ENCODE assay signal across 8 cellular contexts in the genomic region with DNA sequence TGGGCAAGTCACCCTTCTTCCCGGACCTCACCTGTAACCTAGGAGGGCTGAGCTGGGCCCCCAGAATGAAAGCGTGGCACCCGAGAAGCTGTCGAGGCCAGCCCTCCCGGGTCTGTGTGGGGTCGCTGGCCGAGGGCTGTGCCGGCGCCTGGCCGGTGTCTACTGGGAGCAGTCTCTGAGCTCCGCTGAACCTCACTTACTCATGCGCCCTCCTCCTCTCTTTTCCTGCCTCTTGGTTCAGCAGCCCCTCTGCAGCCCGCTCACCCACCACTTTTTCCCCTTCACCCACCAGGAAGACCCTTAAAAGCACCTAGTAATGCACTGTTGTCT. TPM values are rescaled to one million over a fixed set of nuclear protein-coding genes. Genes with fewer than 3 reads are reported as not detected.
DNase-seq lines count a peak whose midpoint lies in the region; ATAC-seq and TF ChIP-seq lines count a peak whose summit lies in the region.

No MANE protein-coding gene starts in this region.

- H2BK5ac ChIP-seq in IMR-90 (ENCODE audit: low read depth, low read length, poor library complexity, severe bottlenecking) = no peak overlapping the region

- no peak overlapping the region for H4K91ac ChIP-seq in IMR-90 (ENCODE audit: insufficient read depth, low read depth, low read length)

- H3K9me1 ChIP-seq in IMR-90 (ENCODE audit: insufficient read depth, low read length) = no peaks in the 10 kb centered on the region

- H2AFZ ChIP-seq in IMR-90 (replicated peaks; ENCODE audit: low read length, poor library complexity) = peak overlapping the region; percentile 99

- H3K14ac ChIP-seq in IMR-90 (replicated peaks; ENCODE audit: low read depth, low read length) = peak overlapping the region; percentile 4; the same call in 1 of the 2 replicates

- peak overlapping the region; percentile 76 for H2AK9ac ChIP-seq in IMR-90 (replicated peaks; ENCODE audit: low read depth, low read length, poor library complexity)

- dilution Hi-C loops in IMR-90 (cut with HindIII; ENCODE audit: low sequenced_read_pairs, unreplicated experiment) = no loop called here

- H3K36me3 ChIP-seq in IMR-90 (ENCODE audit: control insufficient read depth, insufficient read depth, low read length) (no peaks in the 10 kb centered on the region), breast epithelium (no peaks in the 10 kb centered on the region), lower lobe of right lung (no peaks in the 10 kb centered on the region), upper lobe of right lung (no peaks in the 10 kb centered on the region)

- no peaks in the 10 kb centered on the region for H3K9me3 ChIP-seq in IMR-90 (ENCODE audit: control insufficient read depth, insufficient read depth, low read length)
- H3K9me3 ChIP-seq in breast epithelium = no peaks in the 10 kb centered on the region
- no peaks in the 10 kb centered on the region for H3K9me3 ChIP-seq in lower lobe of right lung
- H3K9me3 ChIP-seq in upper lobe of right lung = no peaks in the 10 kb centered on the region

- no peaks in the 10 kb centered on the region for H4K20me1 ChIP-seq in IMR-90 (ENCODE audit: insufficient read depth, low read length)

- peak overlapping the region; percentile 1 to 44; a peak in 2 of 4 replicates for H4K8ac ChIP-seq in IMR-90 (ENCODE audit: low read depth in 2 of 2, low read length in 2 of 2)

- ATAC-seq in IMR-90 (ENCODE audit: low read depth) (peak; percentile 13), lower lobe of right lung (peak; percentile 52 to 54), upper lobe of right lung (peak; percentile 23), HG03378 (IDR thresholded peaks at IDR 0.05; ENCODE audit: unreplicated experiment) (no peak)

- H3K4me1 Mint-ChIP-seq in activated naive CD4-positive, alpha-beta T cell treated with anti-CD3 and anti-CD28 coated beads for 36 hours (ENCODE audit: low read depth) = peaks cover 20% of the 10 kb centered on the region

- H2BK20ac ChIP-seq in IMR-90 (ENCODE audit: low read depth, low read length) = no peak overlapping the region

- H3K4ac ChIP-seq in IMR-90 (ENCODE audit: low read depth, low read length) = peak overlapping the region; percentile 29; the same call in 1 of the 2 replicates

- TF ChIP-seq RAD21 in IMR-90 (IDR thresholded peaks at IDR 0.05; ENCODE audit: low read length) = no peak

- H3K36me3 Mint-ChIP-seq in activated naive CD4-positive, alpha-beta T cell treated with anti-CD3 and anti-CD28 coated beads for 36 hours (ENCODE audit: low read depth) = no peaks in the 10 kb centered on the region

- H3K4me3 Mint-ChIP-seq in activated naive CD4-positive, alpha-beta T cell treated with anti-CD3 and anti-CD28 coated beads for 36 hours = peak overlapping the region; percentile 75

- H3K56ac ChIP-seq in IMR-90 (ENCODE audit: extremely low read depth, insufficient read depth, low read length) = no peak overlapping the region

- peak overlapping the region; percentile 72; the same call in 1 of the 2 replicates for H3K23ac ChIP-seq in IMR-90 (ENCODE audit: low read depth, low read length)

- no peak overlapping the region for H2BK15ac ChIP-seq in IMR-90 (ENCODE audit: low read depth, low read length)

- no peak for TF ChIP-seq POLR2A in IMR-90 (IDR thresholded peaks at IDR 0.05; ENCODE audit: low read depth, low read length)
- no peak for TF ChIP-seq POLR2A in breast epithelium (IDR thresholded peaks at IDR 0.05)

- no peak overlapping the region for H2BK120ac ChIP-seq in IMR-90 (ENCODE audit: low read depth, low read length)

- H3K4me2 ChIP-seq in IMR-90 (ENCODE audit: low read depth, low read length) = peak overlapping the region; percentile 81

- H3K18ac ChIP-seq in IMR-90 (ENCODE audit: low read depth, low read length) = no peak overlapping the region

- BruUV-seq in IMR-90 (replicated peaks; lab: Mats Ljungman, UMichigan) = no TSS peak

- in situ Hi-C loops in IMR-90 (cut with MboI; ENCODE audit: low sequenced_read_pairs) = no loop called here

- H4K5ac ChIP-seq in IMR-90 (ENCODE audit: low read depth, low read length) = no peak overlapping the region

- TF ChIP-seq CTCF in IMR-90 (conservative IDR thresholded peaks at IDR 0.05; ENCODE audit: low read depth, low read length) (no peak), breast epithelium (IDR thresholded peaks at IDR 0.05) (no peak), lower lobe of right lung (IDR thresholded peaks at IDR 0.05) (no peak), upper lobe of right lung (IDR thresholded peaks at IDR 0.05) (no peak)

- H3K27ac Mint-ChIP-seq in activated naive CD4-positive, alpha-beta T cell treated with anti-CD3 and anti-CD28 coated beads for 36 hours = no peak overlapping the region

- intact Hi-C loops in activated naive CD4-positive, alpha-beta T cell treated with anti-CD3 and anti-CD28 coated beads for 36 hours (cut with micrococcal nuclease) = loop anchor here (1.0 to 5.0 kb wide), 3 partner anchors 33 to 70 kb away; a partner anchor contains a TSS
- intact Hi-C loops in IMR-90 (cut with micrococcal nuclease) (loop anchor here (10.0 kb wide), 1 partner anchor 197 kb away; no protein-coding TSS in a partner anchor), breast epithelium (cut with DNase I; ENCODE audit: low total_unique reads) (no loop called here), lower lobe of right lung (cut with DNase I) (no loop called here), upper lobe of right lung (cut with DNase I) (no loop called here)

- WGBS in IMR-90 (ENCODE audit: extremely low coverage in 2 of 2, insufficient read length in 1 of 2), 2 experiments = no CpG with 5 or more reads among the region's 13 CpGs

- no peaks in the 10 kb centered on the region for H3K27me3 Mint-ChIP-seq in activated naive CD4-positive, alpha-beta T cell treated with anti-CD3 and anti-CD28 coated beads for 36 hours (ENCODE audit: low read depth)

- H3K4me1 ChIP-seq in IMR-90 (ENCODE audit: control insufficient read depth, insufficient read depth, low read length) (no peaks in the 10 kb centered on the region), breast epithelium (no peaks in the 10 kb centered on the region), lower lobe of right lung (peaks cover 11% of the 10 kb centered on the region), upper lobe of right lung (peaks cover 5% of the 10 kb centered on the region)

- peak overlapping the region; percentile 32 for H3K9ac ChIP-seq in IMR-90 (ENCODE audit: low read depth, low read length)

- no peak overlapping the region for H2AK5ac ChIP-seq in IMR-90 (ENCODE audit: low read depth, low read length)

- CTCF ChIA-PET in activated naive CD4-positive, alpha-beta T cell treated with anti-CD3 and anti-CD28 coated beads for 36 hours (lab: Charles Lee) = no interaction called here
- CTCF ChIA-PET in IMR-90 (lab: Yijun Ruan, JAX) = no interaction called here

- H3K79me1 ChIP-seq in IMR-90 (ENCODE audit: low read depth in 1 of 2, low read length in 2 of 2) = no peaks in the 10 kb centered on the region

- DNase-seq in activated naive CD4-positive, alpha-beta T cell treated with anti-CD3 and anti-CD28 coated beads for 36 hours = no peak
- no peak for DNase-seq in activated naive CD4-positive, alpha-beta T cell treated with anti-CD3 and anti-CD28 coated beads, Interleukin-2, amount 50 U/mL, for 16 hours
- DNase-seq in IMR-90 = no peak
- DNase-seq in breast epithelium (ENCODE audit: low spot score in 2 of 2) = no peak
- no peak for DNase-seq in lower lobe of right lung
- DNase-seq in upper lobe of right lung = no peak
- DNase-seq in NCI-H446 (lab: John Stamatoyannopoulos, UW) = no peak

- H3K27ac ChIP-seq in IMR-90 (ENCODE audit: insufficient read depth, low read length) (no peak overlapping the region; the same call in 1 of the 2 replicates), breast epithelium (peak overlapping the region; percentile 70 to 75), lower lobe of right lung (peak overlapping the region; percentile 19), upper lobe of right lung (peak overlapping the region; percentile 65)

- peak overlapping the region; percentile 67 for H3K4me3 ChIP-seq in IMR-90 (ENCODE audit: insufficient read depth, low read depth, low read length)
- peak overlapping the region; percentile 73 to 91 (median 84) for H3K4me3 ChIP-seq in breast epithelium
- H3K4me3 ChIP-seq in lower lobe of right lung = peak overlapping the region; percentile 94
- peak overlapping the region; percentile 86 for H3K4me3 ChIP-seq in upper lobe of right lung

- POLR2A ChIA-PET in IMR-90 (lab: Charles Lee; ENCODE audit: unreplicated experiment) = no interaction called here

- H3K27me3 ChIP-seq in IMR-90 (ENCODE audit: control insufficient read depth, insufficient read depth, low read length) (no peaks in the 10 kb centered on the region), breast epithelium (no peaks in the 10 kb centered on the region), lower lobe of right lung (ENCODE audit: low read depth) (no peaks in the 10 kb centered on the region), upper lobe of right lung (no peaks in the 10 kb centered on the region)

- no peaks in the 10 kb centered on the region for H3K9me3 Mint-ChIP-seq in activated naive CD4-positive, alpha-beta T cell treated with anti-CD3 and anti-CD28 coated beads for 36 hours

TF ChIP-seq in IMR-90, 13 proteins besides CTCF, POLR2A, EP300 and RAD21 (continues in another document):
- TF ChIP-seq BHLHE40 (IDR thresholded peaks at IDR 0.05; ENCODE audit: low read depth, low read length) = no peak

RNA-seq across cellular contexts. Expression of a gene that starts 0.4 kb away (rescaled TPM):
- total RNA-seq in activated naive CD4-positive, alpha-beta T cell treated with anti-CD3 and anti-CD28 coated beads for 36 hours = 1 to 10 TPM; 3.4 to 3.6 TPM
- total RNA-seq in IMR-90 (2012; rRNA removed) = 3.9 and 5.6 TPM in 2 replicates
- 2.7 and 3.8 TPM in 2 replicates for polyA plus RNA-seq in IMR-90 (2012; rRNA removed)
- 1.8 and 4.0 TPM in 2 replicates for polyA plus RNA-seq in IMR-90 (2012; cell fraction: cytosol; rRNA removed)
- 0.62 and 2.6 TPM in 2 replicates for polyA plus RNA-seq in IMR-90 (2012; cell fraction: nucleus; rRNA removed; ENCODE audit: low replicate concordance)
- total RNA-seq in breast epithelium = 10 to 100 TPM in 2 of 3 donors, 1 to 10 TPM in 1; 8.6 to 14.7 (median 10.9) TPM
- total RNA-seq in lower lobe of right lung = 4.1 TPM
- 4.1 TPM for total RNA-seq in upper lobe of right lung

RNA-seq across cellular contexts. Expression of a gene that starts 32.4 kb away (rescaled TPM):
- 100 to 1,000 TPM; 306 to 310 TPM for total RNA-seq in activated naive CD4-positive, alpha-beta T cell treated with anti-CD3 and anti-CD28 coated beads for 36 hours
- total RNA-seq in IMR-90 (2012; rRNA removed) (208 and 344 TPM in 2 replicates), breast epithelium (100 to 1,000 TPM; 102 to 139 (median 138) TPM), lower lobe of right lung (130 TPM), upper lobe of right lung (112 TPM)
- 209 and 239 TPM in 2 replicates for polyA plus RNA-seq in IMR-90 (2012; rRNA removed)
- polyA plus RNA-seq in IMR-90 (2012; cell fraction: cytosol; rRNA removed) = 32.0 and 58.7 TPM in 2 replicates
- 12.2 and 107 TPM in 2 replicates for polyA plus RNA-seq in IMR-90 (2012; cell fraction: nucleus; rRNA removed; ENCODE audit: low replicate concordance)

RNA-seq across cellular contexts. Expression of a gene that starts 57.5 kb away (rescaled TPM):
- total RNA-seq in activated naive CD4-positive, alpha-beta T cell treated with anti-CD3 and anti-CD28 coated beads for 36 hours = 1 to 10 TPM; 1.1 to 1.5 TPM
- total RNA-seq in IMR-90 (2012; rRNA removed) (0.54 and 1.4 TPM in 2 replicates), breast epithelium (1 to 10 TPM; 1.4 to 4.3 (median 3.1) TPM), lower lobe of right lung (2.6 TPM), upper lobe of right lung (1.2 TPM)
- polyA plus RNA-seq in IMR-90 (2012; rRNA removed) = 0.53 and 0.94 TPM in 2 replicates
- 0.03 and 0.09 TPM in 2 replicates for polyA plus RNA-seq in IMR-90 (2012; cell fraction: cytosol; rRNA removed)
- polyA plus RNA-seq in IMR-90 (2012; cell fraction: nucleus; rRNA removed; ENCODE audit: low replicate concordance) = 0.02 and 0.18 TPM in 2 replicates

Comparison
In these comparisons a context has a peak if more than half of its experiments do, and no peak if none do; other contexts are left out.
1. intact Hi-C loops: an anchor here in activated naive CD4-positive, alpha-beta T cell treated with anti-CD3 and anti-CD28 coated beads for 36 hours (1.0 to 5.0 kb wide) and IMR-90 (10.0 kb wide); none called in breast epithelium, lower lobe of right lung and upper lobe of right lung.